In the genomic region with DNA sequence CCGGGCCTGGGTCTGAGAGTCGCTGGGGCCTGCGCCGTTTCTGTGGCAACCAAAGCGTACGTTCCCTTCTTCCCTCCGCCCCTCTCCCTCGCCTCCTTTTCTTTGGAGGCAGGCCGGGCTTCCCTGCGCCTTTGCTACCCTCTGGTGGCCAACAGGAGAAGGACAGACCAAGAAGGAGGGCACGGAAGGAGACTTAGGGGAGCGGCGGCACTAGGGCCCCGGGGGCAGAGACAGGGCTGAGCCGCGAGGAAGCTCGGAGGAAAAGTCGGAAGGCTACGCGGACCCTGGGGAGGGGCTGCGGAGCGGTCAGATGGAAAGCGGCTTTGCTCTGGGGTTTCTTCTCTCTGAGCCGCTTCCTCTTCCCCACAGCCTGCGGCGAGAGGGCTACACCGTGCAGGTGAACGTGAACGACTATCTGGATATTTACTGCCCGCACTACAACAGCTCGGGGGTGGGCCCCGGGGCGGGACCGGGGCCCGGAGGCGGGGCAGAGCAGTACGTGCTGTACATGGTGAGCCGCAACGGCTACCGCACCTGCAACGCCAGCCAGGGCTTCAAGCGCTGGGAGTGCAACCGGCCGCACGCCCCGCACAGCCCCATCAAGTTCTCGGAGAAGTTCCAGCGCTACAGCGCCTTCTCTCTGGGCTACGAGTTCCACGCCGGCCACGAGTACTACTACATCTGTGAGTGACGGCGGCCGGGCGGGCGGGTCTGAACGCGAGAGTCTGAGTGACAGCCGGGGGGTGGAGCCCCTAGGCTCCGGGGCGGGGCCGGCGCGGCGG, we compare ENCODE assay signal across 8 cellular contexts.
DNase-seq lines count a peak whose midpoint lies in the region; ATAC-seq and TF ChIP-seq lines count a peak whose summit lies in the region.

No MANE protein-coding gene starts in this region.

- peaks cover 13 to 19% of the 10 kb centered on the region in 2 donors for H3K27me3 ChIP-seq in mucosa of rectum (ENCODE audit: control insufficient read depth in 2 of 2, insufficient read depth in 2 of 2, low read length in 2 of 2)

- no peaks in the 10 kb centered on the region for H3K9me3 ChIP-seq in mucosa of rectum (ENCODE audit: control insufficient read depth in 2 of 2, low read length in 2 of 2)

- peak overlapping the region; percentile 90 to 95 for H3K9ac ChIP-seq in mucosa of rectum (ENCODE audit: low read depth in 1 of 2, low read length in 2 of 2)

- peak overlapping the region; percentile 93 to 96 for H3K27ac ChIP-seq in mucosa of rectum (ENCODE audit: low read depth in 2 of 2, low read length in 2 of 2)

- no peaks in the 10 kb centered on the region for H3K36me3 ChIP-seq in mucosa of rectum (ENCODE audit: control insufficient read depth in 2 of 2, insufficient read depth in 2 of 2, low read length in 2 of 2)

- peak; percentile 29 for TF ChIP-seq POLR2A in erythroblast (IDR thresholded peaks at IDR 0.05; ENCODE audit: low read length)

- peak; percentile 99 for TF ChIP-seq RAD21 in Ishikawa (IDR thresholded peaks at IDR 0.05; ENCODE audit: low read depth)

- H3K4me3 ChIP-seq in mucosa of rectum (ENCODE audit: low read length in 2 of 2) = peak overlapping the region; percentile 79 to 87

- DNase-seq in DMS53 (lab: John Stamatoyannopoulos, UW) (peak; percentile 96), OCI-M1 (lab: John Stamatoyannopoulos, UW) (peak; percentile 97), activated T-cell treated with anti-CD3 and anti-CD28 coated beads for 48 hours (ENCODE audit: low read depth) (peak; percentile 89), erythroblast (lab: John Stamatoyannopoulos, UW) (peak; percentile 90 to 93)
- peak; percentile 78 to 84 for DNase-seq in stimulated activated CD8-positive, alpha-beta memory T cell treated with anti-CD3 and anti-CD28 coated beads, Interleukin-4, amount 100 ng/mL, for 4 hours (ENCODE audit: low read depth in 2 of 2, low spot score in 1 of 2)

- 0 out of 2 replicates have a peak, but pooled peaks have one; percentile 2 for TF ChIP-seq EP300 in Ishikawa (IDR thresholded peaks at IDR 0.05; ENCODE audit: borderline replicate concordance)

- H3K4me1 ChIP-seq in mucosa of rectum (ENCODE audit: control insufficient read depth in 2 of 2, insufficient read depth in 2 of 2, low read length in 2 of 2) = peaks cover 51 to 53% of the 10 kb centered on the region in 2 donors

- ATAC-seq in GM21619 (IDR thresholded peaks at IDR 0.05; ENCODE audit: unreplicated experiment) = peak; percentile 67

TF ChIP-seq in Ishikawa, 13 proteins besides CTCF, POLR2A, EP300 and RAD21:
- TF ChIP-seq MAX (IDR thresholded peaks at IDR 0.05) = peak; percentile 42; the same call in 1 of the 2 replicates
- TF ChIP-seq FOXM1 (IDR thresholded peaks at IDR 0.05; ENCODE audit: borderline replicate concordance, low read depth) = 0 out of 2 replicates have a peak, but pooled peaks have one; percentile 17
- no peak for TF ChIP-seq CREB1 (IDR thresholded peaks at IDR 0.05; ENCODE audit: low read depth)
- TF ChIP-seq, protein P1, sequence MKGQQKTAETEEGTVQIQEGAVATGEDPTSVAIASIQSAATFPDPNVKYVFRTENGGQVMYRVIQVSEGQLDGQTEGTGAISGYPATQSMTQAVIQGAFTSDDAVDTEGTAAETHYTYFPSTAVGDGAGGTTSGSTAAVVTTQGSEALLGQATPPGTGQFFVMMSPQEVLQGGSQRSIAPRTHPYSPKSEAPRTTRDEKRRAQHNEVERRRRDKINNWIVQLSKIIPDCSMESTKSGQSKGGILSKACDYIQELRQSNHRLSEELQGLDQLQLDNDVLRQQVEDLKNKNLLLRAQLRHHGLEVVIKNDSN (IDR thresholded peaks at IDR 0.05) = no peak
- TF ChIP-seq TEAD4 (IDR thresholded peaks at IDR 0.05) = peak; percentile 42; the same call in 1 of the 2 replicates
- peak; percentile 73 for TF ChIP-seq ZBTB7A (IDR thresholded peaks at IDR 0.05; ENCODE audit: low read depth)
- TF ChIP-seq TCF12 (IDR thresholded peaks at IDR 0.05; ENCODE audit: low read depth) = peak; percentile 52; the same call in 1 of the 2 replicates

Comparison
In these comparisons a context has a peak if more than half of its experiments do, and no peak if none do; other contexts are left out.
1. Peak in every context shown above with its lines: DNase-seq, ATAC-seq, H3K4me3 ChIP-seq and H3K27ac ChIP-seq.